In genomic region chr17:76223802-76224201, GRCh38 we compare ENCODE assay signal across 29 cellular contexts. TPM values are rescaled to one million over a fixed set of nuclear protein-coding genes. Genes with fewer than 3 reads are reported as not detected.
"Had no signal": no experiment of that assay in that cellular context is flagged by ENCODE, and none has a peak within 500 bp of the region (broad histone marks: within the 10 kb centered on the region; RNA-seq: fewer than 3 reads in every experiment).

No MANE protein-coding gene starts in this region.

- H3K27ac ChIP-seq: breast epithelium, epithelial cell of prostate, pancreas, right atrium auricular region, stomach, thyroid gland, upper lobe of left lung, vagina had no signal

- H3K4me1 Mint-ChIP-seq: naive B cell had no signal

- H3K4me1 ChIP-seq: breast epithelium, pancreas, right atrium auricular region, stomach, thyroid gland, upper lobe of left lung, vagina had no signal

- ATAC-seq: left cardiac atrium; left ventricle myocardium superior; pancreas; stimulated activated naive B cell treated with anti-CD40 and anti-IgM and Interleukin-4, amounts not matched to agents 10 μg/mL and 1 μg/mL and 100 μg/mL, for 72 hours; WTC11 had no signal

- H3K27me3 ChIP-seq: breast epithelium, pancreas, right atrium auricular region, stomach, thyroid gland, upper lobe of left lung, vagina had no signal

- H3K4me2 ChIP-seq: smooth muscle cell had no signal

- H3K4me3 Mint-ChIP-seq: activated T-helper 1 cell treated with anti-CD3 and anti-CD28 coated beads, Interleukin-12 subunit alpha, Interleukin-12 subunit beta, Interleukin-2, Interleukin-4 antibody, amounts not matched to agents 30 ng/mL and 10 ng/mL and 1 ng/mL, durations not matched to agents 14 hours and 24 hours and 36 hours; dendritic cell treated with granulocyte-macrophage colony-stimulating factor and Interleukin-4, amounts not matched to agents 40 ng/mL and 50 ng/mL, for 4 days; mesothelial cell of epicardium; naive B cell; neural crest cell; stimulated activated naive B cell treated with anti-CD40 and anti-IgM and Interleukin-4, amounts not matched to agents 10 μg/mL and 1 μg/mL and 100 μg/mL, for 72 hours; T-helper 1 cell treated with Interleukin-12 subunit alpha and Interleukin-12 subunit beta and Interleukin-4 antibody, amounts not matched to agents 30 μg/mL and 1 μg/mL, for 36 hours; WTC11 had no signal

- H3K9me3 Mint-ChIP-seq: activated T-helper 1 cell treated with anti-CD3 and anti-CD28 coated beads, Interleukin-12 subunit alpha, Interleukin-12 subunit beta, Interleukin-2, Interleukin-4 antibody, amounts not matched to agents 30 ng/mL and 10 ng/mL and 1 ng/mL, durations not matched to agents 14 hours and 24 hours and 36 hours; dendritic cell treated with granulocyte-macrophage colony-stimulating factor and Interleukin-4, amounts not matched to agents 40 ng/mL and 50 ng/mL, for 4 days; mesothelial cell of epicardium; naive B cell; neural crest cell; stimulated activated naive B cell treated with anti-CD40 and anti-IgM and Interleukin-4, amounts not matched to agents 10 μg/mL and 1 μg/mL and 100 μg/mL, for 72 hours; T-helper 1 cell treated with Interleukin-12 subunit alpha and Interleukin-12 subunit beta and Interleukin-4 antibody, amounts not matched to agents 30 μg/mL and 1 μg/mL, for 36 hours; WTC11 had no signal

- H3K4me3 ChIP-seq: breast epithelium, pancreas, right atrium auricular region, smooth muscle cell, stomach, thyroid gland, upper lobe of left lung, vagina had no signal

- H3K27me3 Mint-ChIP-seq: stimulated activated naive B cell treated with anti-CD40 and anti-IgM and Interleukin-4, amounts not matched to agents 10 μg/mL and 1 μg/mL and 100 μg/mL, for 72 hours had no signal

- H3K27ac Mint-ChIP-seq: activated T-helper 1 cell treated with anti-CD3 and anti-CD28 coated beads, Interleukin-12 subunit alpha, Interleukin-12 subunit beta, Interleukin-2, Interleukin-4 antibody, amounts not matched to agents 30 ng/mL and 10 ng/mL and 1 ng/mL, durations not matched to agents 14 hours and 24 hours and 36 hours; dendritic cell treated with granulocyte-macrophage colony-stimulating factor and Interleukin-4, amounts not matched to agents 40 ng/mL and 50 ng/mL, for 4 days; mesothelial cell of epicardium; naive B cell; stimulated activated naive B cell treated with anti-CD40 and anti-IgM and Interleukin-4, amounts not matched to agents 10 μg/mL and 1 μg/mL and 100 μg/mL, for 72 hours; T-helper 1 cell treated with Interleukin-12 subunit alpha and Interleukin-12 subunit beta and Interleukin-4 antibody, amounts not matched to agents 30 μg/mL and 1 μg/mL, for 36 hours; WTC11 had no signal

- H3K36me3 Mint-ChIP-seq: mesothelial cell of epicardium; naive B cell; stimulated activated naive B cell treated with anti-CD40 and anti-IgM and Interleukin-4, amounts not matched to agents 10 μg/mL and 1 μg/mL and 100 μg/mL, for 72 hours; WTC11 had no signal

- DNase-seq: activated CD8-positive, alpha-beta memory T cell treated with anti-CD3 and anti-CD28 coated beads for 24 hours; activated effector memory CD4-positive, alpha-beta T cell treated with anti-CD3 and anti-CD28 coated beads, Interleukin-2, amount 50 U/mL, for 16 hours; activated naive CD4-positive, alpha-beta T cell treated with anti-CD3 and anti-CD28 coated beads, Interleukin-2, amount 50 U/mL, for 16 hours; central memory CD4-positive, alpha-beta T cell; effector CD4-positive, alpha-beta T cell; glutamatergic neuron; left cardiac atrium; left ventricle myocardium superior; naive B cell; nucleus accumbens; pancreas; stimulated activated CD4-positive, alpha-beta T cell treated with anti-CD3 and anti-CD28 coated beads, Interleukin-1b, Interleukin-23, amount 100 ng/mL, for 48 hours; stimulated activated naive B cell treated with anti-CD40 and anti-IgM and Interleukin-4, amounts not matched to agents 10 μg/mL and 1 μg/mL and 100 μg/mL, for 72 hours; stomach; T1000; thyroid gland; upper lobe of left lung had no signal

- H3K9me3 ChIP-seq: breast epithelium, pancreas, right atrium auricular region, stomach, thyroid gland, upper lobe of left lung, vagina had no signal

- H3K36me3 ChIP-seq: breast epithelium, pancreas, right atrium auricular region, stomach, thyroid gland, upper lobe of left lung, vagina had no signal

RNA-seq across cellular contexts. Expression of gene RNF157, which starts 16.5 kb away (rescaled TPM):
- polyA plus RNA-seq: keratinocyte had no signal
